ENCODE assay signal across 35 cellular contexts in genomic region chr20:21450572-21450971, GRCh38. TPM values are rescaled to one million over a fixed set of nuclear protein-coding genes. Genes with fewer than 3 reads are reported as not detected.
DNase-seq lines count a peak whose midpoint lies in the region; ATAC-seq, FAIRE-seq and TF ChIP-seq lines count a peak whose summit lies in the region.
"Had no signal": no experiment of that assay in that cellular context is flagged by ENCODE, and none has a peak within 500 bp of the region (broad histone marks: within the 10 kb centered on the region; RNA-seq: fewer than 3 reads in every experiment).

No MANE protein-coding gene starts in this region.

- no peak for ATAC-seq in left colon
- ATAC-seq: activated naive CD8-positive, alpha-beta T cell treated with anti-CD3 and anti-CD28 coated beads, Interleukin-2, amount 50 U/mL, for 24 hours; gastroesophageal sphincter; GM12878; HCT116; left lobe of liver; pancreas; stimulated activated naive CD8-positive, alpha-beta T cell treated with anti-CD3 and anti-CD28 coated beads, Interleukin-15, Interleukin-2, amounts not matched to agents 100 U/mL and 50 U/mL, for 24 hours had no signal

- no peak for TF ChIP-seq POLR2A in endothelial cell of umbilical vein (IDR thresholded peaks at IDR 0.05; ENCODE audit: low read depth, low read length)

- no TSS peak for BruUV-seq in endothelial cell of umbilical vein (replicated peaks; lab: Mats Ljungman, UMichigan)

- no peak overlapping the region for H3K9ac ChIP-seq in endothelial cell of umbilical vein (replicated peaks; ENCODE audit: extremely low read depth, insufficient read depth, low read length)

- no peaks in the 10 kb centered on the region for H3K9me3 ChIP-seq in endothelial cell of umbilical vein (replicated peaks; ENCODE audit: control insufficient read depth, insufficient read depth, low read length)
- H3K9me3 ChIP-seq: gastroesophageal sphincter, pancreas, right atrium auricular region, thoracic aorta had no signal

- no peak overlapping the region for H3K4me2 ChIP-seq in endothelial cell of umbilical vein (ENCODE audit: insufficient read depth, low read length)
- H3K4me2 ChIP-seq: hepatocyte had no signal

- intact Hi-C loops in endothelial cell of umbilical vein (cut with micrococcal nuclease) = no loop called here
- intact Hi-C loops in left colon (cut with DNase I, micrococcal nuclease) = no loop called here

- H4K20me1 ChIP-seq in endothelial cell of umbilical vein (replicated peaks; ENCODE audit: control insufficient read depth, extremely low read depth, insufficient read depth, low read length) = no peaks in the 10 kb centered on the region

- H3K9me3 Mint-ChIP-seq in activated CD4-positive, alpha-beta T cell treated with anti-CD3 and anti-CD28 coated beads, Interleukin-2, amount 10 ng/mL, durations not matched to agents 7 days and 5 days = no peaks in the 10 kb centered on the region
- H3K9me3 Mint-ChIP-seq: activated naive CD8-positive, alpha-beta T cell treated with anti-CD3 and anti-CD28 coated beads, Interleukin-2, amount 50 U/mL, for 24 hours; central memory CD8-positive, alpha-beta T cell; dendritic cell treated with granulocyte-macrophage colony-stimulating factor and Interleukin-4, amounts not matched to agents 40 ng/mL and 50 ng/mL, for 4 days; endodermal cell; IgD-negative memory B cell; neural crest cell had no signal

- TF ChIP-seq CTCF in LNCaP clone FGC (IDR thresholded peaks at IDR 0.05; ENCODE audit: control insufficient read depth, extremely low read depth, insufficient read depth) (no peak), endothelial cell of umbilical vein (IDR thresholded peaks at IDR 0.05; ENCODE audit: extremely low read depth in 1 of 2, insufficient read depth in 1 of 2, low read depth in 1 of 2, low read length in 2 of 2) (no peak)

- dilution Hi-C loops in endothelial cell of umbilical vein (cut with MboI; ENCODE audit: extremely low pct_ligation_motif_present, low sequenced_read_pairs) = no loop called here

- H3K4me1 Mint-ChIP-seq in activated CD4-positive, alpha-beta T cell treated with anti-CD3 and anti-CD28 coated beads, Interleukin-2, amount 10 ng/mL, durations not matched to agents 7 days and 5 days = no peaks in the 10 kb centered on the region
- H3K4me1 Mint-ChIP-seq: activated naive CD8-positive, alpha-beta T cell treated with anti-CD3 and anti-CD28 coated beads, Interleukin-2, amount 50 U/mL, for 24 hours; CD14-positive monocyte; central memory CD8-positive, alpha-beta T cell; endodermal cell; neural crest cell had no signal

- no peaks in the 10 kb centered on the region for H3K4me1 ChIP-seq in endothelial cell of umbilical vein (ENCODE audit: control insufficient read depth, extremely low read depth, insufficient read depth, low read length)
- H3K4me1 ChIP-seq: gastroesophageal sphincter, pancreas, right atrium auricular region had no signal

- H3K27me3 ChIP-seq in endothelial cell of umbilical vein (ENCODE audit: control insufficient read depth in 2 of 2, insufficient read depth in 2 of 2, low read length in 2 of 2) = peaks cover 0 to 4% of the 10 kb centered on the region in 2 experiments
- H3K27me3 ChIP-seq: hepatocyte, pancreas, right atrium auricular region had no signal

- POLR2A ChIA-PET in endothelial cell of umbilical vein (lab: Charles Lee) = no interaction called here
- POLR2A ChIA-PET in activated CD4-positive, alpha-beta T cell treated with anti-CD3 and anti-CD28 coated beads, Interleukin-2, amount 10 ng/mL, durations not matched to agents 7 days and 5 days (lab: Charles Lee) = no interaction called here

- FAIRE-seq in endothelial cell of umbilical vein (lab: Jason Lieb, UNC) = no peak
- FAIRE-seq: GM12878, pancreas had no signal

- no peak overlapping the region for H3K4me3 Mint-ChIP-seq in activated CD4-positive, alpha-beta T cell treated with anti-CD3 and anti-CD28 coated beads, Interleukin-2, amount 10 ng/mL, durations not matched to agents 7 days and 5 days
- H3K4me3 Mint-ChIP-seq: activated naive CD8-positive, alpha-beta T cell treated with anti-CD3 and anti-CD28 coated beads, Interleukin-2, amount 50 U/mL, for 24 hours; CD14-positive monocyte; central memory CD8-positive, alpha-beta T cell; dendritic cell treated with granulocyte-macrophage colony-stimulating factor and Interleukin-4, amounts not matched to agents 40 ng/mL and 50 ng/mL, for 4 days; endodermal cell; IgD-negative memory B cell; neural crest cell had no signal

- H3K27me3 Mint-ChIP-seq in activated CD4-positive, alpha-beta T cell treated with anti-CD3 and anti-CD28 coated beads, Interleukin-2, amount 10 ng/mL, durations not matched to agents 7 days and 5 days = peaks cover 18% of the 10 kb centered on the region

- H3K36me3 Mint-ChIP-seq in activated CD4-positive, alpha-beta T cell treated with anti-CD3 and anti-CD28 coated beads, Interleukin-2, amount 10 ng/mL, durations not matched to agents 7 days and 5 days (ENCODE audit: low read depth) = no peaks in the 10 kb centered on the region
- H3K36me3 Mint-ChIP-seq: CD14-positive monocyte, IgD-negative memory B cell had no signal

- H3K79me2 ChIP-seq in endothelial cell of umbilical vein (ENCODE audit: control insufficient read depth, insufficient read depth, low read length) = no peaks in the 10 kb centered on the region
- H3K79me2 ChIP-seq: hepatocyte had no signal

- H3K9me1 ChIP-seq in endothelial cell of umbilical vein (replicated peaks; ENCODE audit: control insufficient read depth, extremely low read depth, insufficient read depth, low read length) = no peaks in the 10 kb centered on the region

- no peak overlapping the region for H3K4me3 ChIP-seq in LNCaP clone FGC (ENCODE audit: low read depth, low read length)
- no peak overlapping the region for H3K4me3 ChIP-seq in endothelial cell of umbilical vein (replicated peaks in 1 of 3; ENCODE audit: insufficient read depth in 1 of 3, low read depth in 1 of 3, low read length in 3 of 3)
- H3K4me3 ChIP-seq: gastroesophageal sphincter, GM12878, hepatocyte, pancreas, right atrium auricular region, thoracic aorta had no signal

- H2AFZ ChIP-seq in endothelial cell of umbilical vein (ENCODE audit: low read depth, low read length) = no peak overlapping the region
- H2AFZ ChIP-seq: hepatocyte had no signal

- CTCF ChIA-PET in endothelial cell of umbilical vein (lab: Charles Lee) = no interaction called here
- CTCF ChIA-PET in activated CD4-positive, alpha-beta T cell treated with anti-CD3 and anti-CD28 coated beads, Interleukin-2, amount 10 ng/mL, durations not matched to agents 7 days and 5 days (lab: Charles Lee) = no interaction called here

- no peaks in the 10 kb centered on the region for H3K36me3 ChIP-seq in endothelial cell of umbilical vein (ENCODE audit: control insufficient read depth in 2 of 2, extremely low read depth in 1 of 2, insufficient read depth in 2 of 2, low read length in 2 of 2)
- H3K36me3 ChIP-seq: gastroesophageal sphincter, pancreas, right atrium auricular region, thoracic aorta had no signal

- H3K27ac ChIP-seq in endothelial cell of umbilical vein (ENCODE audit: insufficient read depth, low read depth, low read length) = no peak overlapping the region
- H3K27ac ChIP-seq: gastroesophageal sphincter, hepatocyte, pancreas, right atrium auricular region, thoracic aorta had no signal

- DNase-seq in ELR (ENCODE audit: low read depth) = peak; percentile 45
- DNase-seq in LNCaP clone FGC (ENCODE audit: low read depth) = peak; percentile 6
- no peak for DNase-seq in endothelial cell of umbilical vein (ENCODE audit: low read depth, low spot score)
- peak; percentile 66 for DNase-seq in renal cortical epithelial cell (ENCODE audit: low read depth)
- no peak for DNase-seq in left colon
- DNase-seq in NCI-H187 treated with DMSO at 0.1 percent for 48 hours (lab: John Stamatoyannopoulos, UW) = no peak
- no peak for DNase-seq in activated CD4-positive, alpha-beta T cell treated with anti-CD3 and anti-CD28 coated beads, Interleukin-2, amount 10 ng/mL, durations not matched to agents 7 days and 5 days
- no peak for DNase-seq in pons (ENCODE audit: low spot score)
- DNase-seq: activated CD4-positive, alpha-beta T cell treated with anti-CD3 and anti-CD28 coated beads, Interleukin-2, amount 50 U/mL, for 4 hours; activated gamma-delta T cell treated with Interleukin-2 at 50 U/mL for 16 hours; activated naive CD8-positive, alpha-beta T cell treated with anti-CD3 and anti-CD28 coated beads, Interleukin-2, amount 50 U/mL, for 24 hours; activated T-cell treated with anti-CD3 and anti-CD28 coated beads, Interleukin-2, amount 50 U/mL, for 48 hours; endodermal cell; mesenchymal stem cell; NCI-H1092 treated with DMSO at 0.1 percent for 48 hours; NCI-H187; NCI-H524 treated with DMSO at 0.1 percent for 48 hours; pancreas; SHP77; stimulated activated CD4-positive, alpha-beta T cell treated with anti-CD3 and anti-CD28 coated beads, Interleukin-2, amount 100 ng/mL, for 24 hours; stimulated activated naive CD8-positive, alpha-beta T cell treated with anti-CD3 and anti-CD28 coated beads, Interleukin-15, Interleukin-2, amounts not matched to agents 100 U/mL and 50 U/mL, for 24 hours; T-helper 2 cell had no signal

- no peak overlapping the region for H3K27ac Mint-ChIP-seq in activated CD4-positive, alpha-beta T cell treated with anti-CD3 and anti-CD28 coated beads, Interleukin-2, amount 10 ng/mL, durations not matched to agents 7 days and 5 days
- H3K27ac Mint-ChIP-seq: activated naive CD8-positive, alpha-beta T cell treated with anti-CD3 and anti-CD28 coated beads, Interleukin-2, amount 50 U/mL, for 24 hours; CD14-positive monocyte; dendritic cell treated with granulocyte-macrophage colony-stimulating factor and Interleukin-4, amounts not matched to agents 40 ng/mL and 50 ng/mL, for 4 days; endodermal cell; IgD-negative memory B cell had no signal

TF ChIP-seq in endothelial cell of umbilical vein, 7 proteins besides CTCF, POLR2A, EP300 and RAD21 (continues in another document):
- no peak for TF ChIP-seq JUN (IDR thresholded peaks at IDR 0.05; ENCODE audit: borderline replicate concordance, insufficient read depth, insufficient read length, low read depth)
- TF ChIP-seq EZH2 (IDR thresholded peaks at IDR 0.05; ENCODE audit: borderline replicate concordance, low read depth, low read length, severe bottlenecking) = no peak

RNA-seq across cellular contexts. Expression of gene NKX2-4, which starts 53.2 kb away (rescaled TPM):
- total RNA-seq in endothelial cell of umbilical vein = not detected in 2 replicates
- polyA plus RNA-seq in endothelial cell of umbilical vein = not detected in 2 replicates
- polyA plus RNA-seq in endothelial cell of umbilical vein (2011; cell fraction: cytosol; rRNA removed) = not detected in 2 replicates
- polyA plus RNA-seq in endothelial cell of umbilical vein (2011; cell fraction: nucleus; rRNA removed) = not detected in 2 replicates
- polyA plus RNA-seq in endothelial cell of umbilical vein (2012) = not detected in 2 replicates
- not detected in 2 replicates for polyA minus RNA-seq in endothelial cell of umbilical vein
- not detected for polyA minus RNA-seq in endothelial cell of umbilical vein (2011; cell fraction: cytosol; rRNA and poly(A)+ RNA removed)
- not detected in 2 replicates for polyA minus RNA-seq in endothelial cell of umbilical vein (2011; cell fraction: nucleus; rRNA and poly(A)+ RNA removed)
- not detected in 2 replicates for total RNA-seq in renal cortical epithelial cell
- total RNA-seq in left colon = not detected
- not detected for total RNA-seq in activated CD4-positive, alpha-beta T cell treated with anti-CD3 and anti-CD28 coated beads, Interleukin-2, amount 10 ng/mL, durations not matched to agents 7 days and 5 days
- total RNA-seq: endodermal cell, gastroesophageal sphincter, GM12878, hepatocyte, left lobe of liver, neural crest cell, pancreas, right atrium auricular region, thoracic aorta, urinary bladder had no signal
- polyA plus RNA-seq: CD14-positive monocyte, GM12878, hepatocyte, IgD-negative memory B cell, pancreas, urinary bladder had no signal

Comparison
In these comparisons a context has a peak if more than half of its experiments do, and no peak if none do; other contexts are left out.
1. DNase-seq: peak in ELR (single experiment), LNCaP clone FGC (single experiment) and renal cortical epithelial cell (single experiment); none in endothelial cell of umbilical vein (single experiment), left colon (0 of 2), NCI-H187 treated with DMSO at 0.1 percent for 48 hours (single experiment), activated CD4-positive, alpha-beta T cell treated with anti-CD3 and anti-CD28 coated beads, Interleukin-2, amount 10 ng/mL, durations not matched to agents 7 days and 5 days (single experiment) and pons (single experiment).